In genomic region chr12:31011336-31011735, GRCh38 we compare ENCODE assay signal across 15 cellular contexts.
A peak's percentile ranks its signal among the peaks of the same experiment; 100 is the strongest.
DNase-seq lines count a peak whose midpoint lies in the region; ATAC-seq, FAIRE-seq and TF ChIP-seq lines count a peak whose summit lies in the region.
"Had no signal": no experiment of that assay in that cellular context is flagged by ENCODE, and none has a peak within 500 bp of the region (broad histone marks: within the 10 kb centered on the region; RNA-seq: fewer than 3 reads in every experiment).

No MANE protein-coding gene starts in this region.

- intact Hi-C loops in kidney (cut with DNase I) (no loop called here), sigmoid colon (cut with DNase I) (no loop called here)

- ATAC-seq in HG03565 (IDR thresholded peaks at IDR 0.05; ENCODE audit: unreplicated experiment): no peak
- ATAC-seq: CD8-positive, alpha-beta T cell had no signal

- H3K4me1 ChIP-seq in kidney (ENCODE audit: control insufficient read depth in 1 of 2, insufficient read depth in 1 of 2, low read depth in 1 of 2, low read length in 2 of 2) (no peaks in the 10 kb centered on the region), sigmoid colon (no peaks in the 10 kb centered on the region)
- H3K4me1 ChIP-seq: HAP-1 had no signal

- H3K36me3 ChIP-seq in kidney (ENCODE audit: control insufficient read depth in 1 of 2, insufficient read depth in 2 of 2, low read length in 2 of 2): no peaks in the 10 kb centered on the region
- no peaks in the 10 kb centered on the region for H3K36me3 ChIP-seq in sigmoid colon
- H3K36me3 ChIP-seq: BLaER1 treated with 17β-estradiol and CSF1 and Interleukin-3, amounts not matched to agents 10 nM and 100 nM; HAP-1 had no signal

- H3K4me3 ChIP-seq in kidney (ENCODE audit: low read length in 2 of 2) (no peak overlapping the region), sigmoid colon (no peak overlapping the region)
- H3K4me3 ChIP-seq: BLaER1 treated with 17β-estradiol and CSF1 and Interleukin-3, amounts not matched to agents 10 nM and 100 nM; GM23248; HAP-1 had no signal

- TF ChIP-seq POLR2A in sigmoid colon (IDR thresholded peaks at IDR 0.05): no peak

- no peak for FAIRE-seq in kidney (lab: Jason Lieb, UNC)
- FAIRE-seq: GM19239 had no signal

- H3K9ac ChIP-seq in kidney (ENCODE audit: low read length in 2 of 2): no peak overlapping the region
- H3K9ac ChIP-seq: BLaER1 treated with 17β-estradiol and CSF1 and Interleukin-3, amounts not matched to agents 10 nM and 100 nM; GM23248 had no signal

- H3K9me3 ChIP-seq in kidney (ENCODE audit: control insufficient read depth in 1 of 2, low read length in 2 of 2) (no peaks in the 10 kb centered on the region), sigmoid colon (no peaks in the 10 kb centered on the region)
- H3K9me3 ChIP-seq: BLaER1 treated with 17β-estradiol and CSF1 and Interleukin-3, amounts not matched to agents 10 nM and 100 nM; HAP-1 had no signal

- no peak for TF ChIP-seq EP300 in sigmoid colon (IDR thresholded peaks at IDR 0.05)

- no peak for TF ChIP-seq CTCF in kidney (IDR thresholded peaks at IDR 0.05; ENCODE audit: borderline replicate concordance, extremely low read depth, insufficient read depth)
- TF ChIP-seq CTCF in sigmoid colon (IDR thresholded peaks at IDR 0.05): no peak

- H3K27ac ChIP-seq in kidney (ENCODE audit: low read depth in 2 of 2, low read length in 2 of 2): no peak overlapping the region
- no peak overlapping the region for H3K27ac ChIP-seq in sigmoid colon
- H3K27ac ChIP-seq: BLaER1 treated with 17β-estradiol and CSF1 and Interleukin-3, amounts not matched to agents 10 nM and 100 nM; GM23248 had no signal

- no peaks in the 10 kb centered on the region for H3K27me3 ChIP-seq in sigmoid colon
- H3K27me3 ChIP-seq: BLaER1 treated with 17β-estradiol and CSF1 and Interleukin-3, amounts not matched to agents 10 nM and 100 nM had no signal

- WGBS in sigmoid colon, 2 donors: 87 to 99% methylated on average over 5 of the region's 5 CpGs

- DNase-seq in activated effector memory CD4-positive, alpha-beta T cell treated with anti-CD3 and anti-CD28 coated beads, Interleukin-2, amount 50 U/mL, for 16 hours: peak; percentile 36
- no peak for DNase-seq in activated effector memory CD4-positive, alpha-beta T cell treated with Interleukin-2 at 50 U/mL for 16 hours
- peak; percentile 43 for DNase-seq in kidney
- peak; percentile 32 for DNase-seq in sigmoid colon
- no peak for DNase-seq in cerebellum (ENCODE audit: low spot score)
- no peak for DNase-seq in NCI-H1436 (lab: John Stamatoyannopoulos, UW)
- DNase-seq: Calu3; CD8-positive, alpha-beta T cell; DMS79 treated with DMSO at 0.1 percent for 48 hours; GF-D8; GM23248 had no signal

Comparison
In these comparisons a context has a peak if more than half of its experiments do, and no peak if none do; other contexts are left out.
1. DNase-seq: peak in activated effector memory CD4-positive, alpha-beta T cell treated with anti-CD3 and anti-CD28 coated beads, Interleukin-2, amount 50 U/mL, for 16 hours (single experiment), kidney (single experiment) and sigmoid colon (single experiment); none in activated effector memory CD4-positive, alpha-beta T cell treated with Interleukin-2 at 50 U/mL for 16 hours (single experiment), cerebellum (single experiment) and NCI-H1436 (single experiment).